Comparison of ENCODE assay signal across 15 cellular contexts in genomic region chr11:110728883-110729282, GRCh38. TPM values are rescaled to one million over a fixed set of nuclear protein-coding genes. Genes with fewer than 3 reads are reported as not detected.
"Had no signal": no experiment of that assay in that cellular context is flagged by ENCODE, and none has a peak within 500 bp of the region (broad histone marks: within the 10 kb centered on the region; RNA-seq: fewer than 3 reads in every experiment).

No MANE protein-coding gene starts in this region.

- H2AFZ ChIP-seq: parathyroid adenoma had no signal

- DNase-seq: activated CD8-positive, alpha-beta memory T cell treated with anti-CD3 and anti-CD28 coated beads for 24 hours; activated CD8-positive, alpha-beta memory T cell treated with anti-CD3 and anti-CD28 coated beads, Interleukin-2, amount 50 U/mL, for 4 hours; activated T-cell treated with anti-CD3 and anti-CD28 coated beads, Interleukin-2, amount 50 U/mL, for 24 hours; amygdala; effector CD4-positive, alpha-beta T cell; erythroblast; kidney glomerular epithelial cell; left ventricle myocardium inferior; nephron progenitor cell; right cardiac atrium; stimulated activated CD4-positive, alpha-beta T cell treated with anti-CD3 and anti-CD28 coated beads, Interleukin-4, amount 100 ng/mL, for 24 hours; stimulated activated naive CD4-positive, alpha-beta T cell treated with Interleukin-2 at 50 U/mL for 16 hours; T-helper 1 cell had no signal

- H3K9ac ChIP-seq: parathyroid adenoma had no signal

- H3K27ac ChIP-seq: left ventricle myocardium inferior, parathyroid adenoma had no signal

- H3K4me1 ChIP-seq: left ventricle myocardium inferior, parathyroid adenoma had no signal

- H3K36me3 ChIP-seq: left ventricle myocardium inferior had no signal

- H3K4me3 ChIP-seq: left ventricle myocardium inferior had no signal

- ATAC-seq: activated T-helper 17 cell treated with anti-CD3 and anti-CD28 coated beads, Interleukin-2, amount 50 U/mL, for 72 hours; right cardiac atrium had no signal

RNA-seq across cellular contexts. Expression of gene ARHGAP20, which starts 16.6 kb away (rescaled TPM):
- total RNA-seq: activated T-helper 17 cell treated with anti-CD3 and anti-CD28 coated beads, Interleukin-2, amount 50 U/mL, for 72 hours had no signal
